In the genomic region with DNA sequence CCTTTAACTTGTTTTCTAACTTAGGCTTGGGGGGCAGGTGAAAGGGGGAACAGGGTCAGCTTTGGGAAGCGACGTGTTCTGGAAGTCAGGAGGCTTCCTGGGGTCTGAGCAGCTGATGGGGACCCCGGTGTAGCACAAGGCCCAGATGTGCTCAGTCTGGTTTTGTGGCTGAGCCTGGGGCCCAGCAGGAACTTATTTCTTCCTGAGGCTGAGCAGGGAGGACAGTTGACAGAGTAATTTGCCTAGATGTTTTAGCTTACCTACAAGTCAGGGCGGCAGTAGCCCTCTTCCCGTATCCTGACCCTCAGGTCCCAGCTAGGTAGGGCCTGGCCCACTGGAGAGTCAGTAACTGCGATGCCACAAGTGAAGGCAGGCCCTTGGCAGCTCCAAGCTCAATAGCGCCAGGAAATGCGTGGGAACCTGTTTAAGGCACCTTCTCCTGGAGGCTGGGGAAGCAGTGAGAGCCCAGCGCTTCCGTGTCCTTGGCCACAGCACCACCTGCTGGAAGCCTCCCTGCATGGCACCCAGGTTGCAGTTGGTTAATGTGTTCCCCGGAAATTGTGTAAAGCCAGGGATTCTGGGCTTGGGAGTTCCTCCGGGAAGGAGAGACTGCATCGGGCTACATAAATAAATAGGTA, we compare ENCODE assay signal across 8 cellular contexts. TPM values are rescaled to one million over a fixed set of nuclear protein-coding genes. Genes with fewer than 3 reads are reported as not detected.
DNase-seq lines count a peak whose midpoint lies in the region; ATAC-seq and TF ChIP-seq lines count a peak whose summit lies in the region.

No MANE protein-coding gene starts in this region.

- no peaks in the 10 kb centered on the region for H3K79me2 ChIP-seq in HCT116 (ENCODE audit: insufficient read depth, low read length)

- no peaks in the 10 kb centered on the region for H3K9me3 ChIP-seq in CD4-positive, CD25-positive, alpha-beta regulatory T cell (ENCODE audit: control insufficient read depth in 2 of 2, low read length in 2 of 2)
- no peaks in the 10 kb centered on the region for H3K9me3 ChIP-seq in HCT116 (ENCODE audit: control insufficient read depth in 1 of 2, insufficient read depth in 1 of 2, low read depth in 1 of 2, low read length in 2 of 2)

- H3K27me3 Mint-ChIP-seq in CD4-positive, CD25-positive, alpha-beta regulatory T cell: no peaks in the 10 kb centered on the region
- no peaks in the 10 kb centered on the region for H3K27me3 Mint-ChIP-seq in central memory CD8-positive, alpha-beta T cell

- CTCF ChIA-PET in HCT116 (lab: Charles Lee): interaction anchor here (0.6 to 3.1 kb wide), 32 partner anchors 9 to 260 kb away, joined by 3 to 34 read pairs (median 4); a partner anchor contains a TSS

- ATAC-seq in CD4-positive, CD25-positive, alpha-beta regulatory T cell (ENCODE audit: low read depth in 2 of 2): peak; percentile 33 to 35
- ATAC-seq in HCT116 (peak; percentile 96), HG03432 (IDR thresholded peaks at IDR 0.05; ENCODE audit: unreplicated experiment) (no peak)
- ATAC-seq in central memory CD8-positive, alpha-beta T cell (replicated peaks; ENCODE audit: extremely low read depth, poor library complexity, severe bottlenecking): peak; percentile 27

- TF ChIP-seq POLR2A in HCT116 (IDR thresholded peaks at IDR 0.05; ENCODE audit: borderline replicate concordance, extremely low read depth, insufficient read depth, insufficient read length): no peak

- TF ChIP-seq RAD21 in HCT116 (IDR thresholded peaks at IDR 0.05; ENCODE audit: low read depth): peak; percentile 99

- H3K9me3 Mint-ChIP-seq in CD4-positive, CD25-positive, alpha-beta regulatory T cell: no peaks in the 10 kb centered on the region
- H3K9me3 Mint-ChIP-seq in central memory CD8-positive, alpha-beta T cell: no peaks in the 10 kb centered on the region

- peak; percentile 72 to 85 (median 79) for DNase-seq in CD4-positive, CD25-positive, alpha-beta regulatory T cell
- DNase-seq in HCT116 (ENCODE audit: low read depth, low spot score) (peak; percentile 79), NCI-H226 (peak; percentile 82), kidney epithelial cell (ENCODE audit: low read depth) (peak; percentile 75)
- peak; percentile 72 for DNase-seq in activated CD4-positive, alpha-beta T cell treated with anti-CD3 and anti-CD28 coated beads for 1 hour
- peak; percentile 77 to 83 for DNase-seq in central memory CD8-positive, alpha-beta T cell (ENCODE audit: low spot score in 2 of 2)
- DNase-seq in stimulated activated CD4-positive, alpha-beta T cell treated with anti-CD3 and anti-CD28 coated beads, Interleukin-12 subunit alpha, Interleukin-12 subunit beta, amount 100 ng/mL, for 4 hours: peak; percentile 83

- BruUV-seq in HCT116 (replicated peaks; lab: Mats Ljungman, UMichigan): no TSS peak

- no peaks in the 10 kb centered on the region for H3K9me2 ChIP-seq in HCT116 (ENCODE audit: insufficient read depth)

- intact Hi-C loops in HCT116 (cut with micrococcal nuclease): loop anchor here (1.0 kb wide), 3 partner anchors 119 to 202 kb away; no protein-coding TSS in a partner anchor

- peak overlapping the region; percentile 93 to 100 (median 97) for H3K27ac Mint-ChIP-seq in CD4-positive, CD25-positive, alpha-beta regulatory T cell
- peak overlapping the region; percentile 96 for H3K27ac Mint-ChIP-seq in central memory CD8-positive, alpha-beta T cell (ENCODE audit: low read depth)

- TF ChIP-seq CTCF in HCT116 (IDR thresholded peaks at IDR 0.05 in 2 of 3, conservative IDR thresholded peaks at IDR 0.05 in 1 of 3; ENCODE audit: borderline replicate concordance in 1 of 3, insufficient read depth in 1 of 3, low read depth in 2 of 3, low read length in 2 of 3) (peak; percentile 97 to 99 (median 97)), kidney epithelial cell (IDR thresholded peaks at IDR 0.05; ENCODE audit: insufficient read depth, low read length, poor library complexity, severe bottlenecking) (peak; percentile 97)

- peak overlapping the region; percentile 95 for H3K27ac ChIP-seq in CD4-positive, CD25-positive, alpha-beta regulatory T cell (ENCODE audit: insufficient read depth, low read length, poor library complexity, severe bottlenecking)
- H3K27ac ChIP-seq in HCT116 (ENCODE audit: low read depth, low read length): peak overlapping the region; percentile 11; the same call in 1 of the 2 replicates

- peak overlapping the region; percentile 98 for H3K4me3 ChIP-seq in CD4-positive, CD25-positive, alpha-beta regulatory T cell (ENCODE audit: low read depth, low read length)
- peak overlapping the region; percentile 21; a peak in 2 of 4 replicates for H3K4me3 ChIP-seq in HCT116 (replicated peaks in 1 of 2; ENCODE audit: low read depth in 1 of 2, low read length in 2 of 2)
- H3K4me3 ChIP-seq in kidney epithelial cell (ENCODE audit: low read depth, low read length): no peak overlapping the region

- peak overlapping the region; percentile 52 for H2AFZ ChIP-seq in HCT116 (ENCODE audit: low read depth, low read length, poor library complexity, severe bottlenecking)

- H4K20me1 ChIP-seq in HCT116 (ENCODE audit: insufficient read depth): no peaks in the 10 kb centered on the region

- peak overlapping the region; percentile 21; the same call in 1 of the 2 replicates for H3K9ac ChIP-seq in HCT116 (ENCODE audit: low read length)

- no peaks in the 10 kb centered on the region for H3K27me3 ChIP-seq in CD4-positive, CD25-positive, alpha-beta regulatory T cell (ENCODE audit: control insufficient read depth, insufficient read depth, low read length)
- H3K27me3 ChIP-seq in HCT116 (ENCODE audit: insufficient read depth, low read length) (no peaks in the 10 kb centered on the region), kidney epithelial cell (ENCODE audit: control insufficient read depth, insufficient read depth, low read length) (peaks cover 3% of the 10 kb centered on the region)

- peaks cover 76% of the 10 kb centered on the region for H3K36me3 Mint-ChIP-seq in CD4-positive, CD25-positive, alpha-beta regulatory T cell
- peaks cover 76% of the 10 kb centered on the region for H3K36me3 Mint-ChIP-seq in central memory CD8-positive, alpha-beta T cell (ENCODE audit: insufficient read depth)

- peak overlapping the region; percentile 63 for H3K4me2 ChIP-seq in HCT116 (ENCODE audit: low read length)

- H3K4me3 Mint-ChIP-seq in CD4-positive, CD25-positive, alpha-beta regulatory T cell: peak overlapping the region; percentile 91 to 95 (median 94)
- H3K4me3 Mint-ChIP-seq in central memory CD8-positive, alpha-beta T cell: peak overlapping the region; percentile 82

- peaks cover 56% of the 10 kb centered on the region for H3K36me3 ChIP-seq in CD4-positive, CD25-positive, alpha-beta regulatory T cell (ENCODE audit: control insufficient read depth, insufficient read depth, low read length)
- H3K36me3 ChIP-seq in HCT116 (ENCODE audit: control insufficient read depth in 1 of 2, insufficient read depth in 2 of 2, low read length in 2 of 2) (no peaks in the 10 kb centered on the region), kidney epithelial cell (ENCODE audit: control insufficient read depth, insufficient read depth, low read length) (no peaks in the 10 kb centered on the region)

- RAD21 ChIA-PET in HCT116 (lab: Charles Lee; ENCODE audit: low non-redundant PET in 1 of 2, low total read pairs in 2 of 2, uncharacterized antibody in 2 of 2, unreplicated experiment in 2 of 2): interaction anchor here (0.6 to 2.6 kb wide), 13 partner anchors 12 to 202 kb away, joined by 3 to 14 read pairs (median 3); no protein-coding TSS in a partner anchor

- POLR2A ChIA-PET in HCT116 (lab: Charles Lee): interaction anchor here (1.3 to 1.5 kb wide), 3 partner anchors 25 to 198 kb away, joined by 3 to 6 read pairs (median 5); a partner anchor contains a TSS

- H3K4me1 Mint-ChIP-seq in CD4-positive, CD25-positive, alpha-beta regulatory T cell: peaks cover 0 to 91% (median 38%) of the 10 kb centered on the region in 4 donors
- H3K4me1 Mint-ChIP-seq in central memory CD8-positive, alpha-beta T cell: peaks cover 61% of the 10 kb centered on the region

- peaks cover 80% of the 10 kb centered on the region for H3K4me1 ChIP-seq in CD4-positive, CD25-positive, alpha-beta regulatory T cell (ENCODE audit: control insufficient read depth, insufficient read depth, low read length, poor library complexity, severe bottlenecking)
- H3K4me1 ChIP-seq in HCT116 (ENCODE audit: control insufficient read depth in 1 of 2, insufficient read depth in 2 of 2, low read length in 2 of 2): peaks cover 10 to 16% of the 10 kb centered on the region in 2 experiments

TF ChIP-seq in HCT116, 20 proteins besides CTCF, POLR2A, EP300 and RAD21:
- 0 out of 2 replicates have a peak, but pooled peaks have one; percentile 25 for TF ChIP-seq POLR2AphosphoS5 (IDR thresholded peaks at IDR 0.05; ENCODE audit: low read depth, low read length)
- TF ChIP-seq ZNF274 (IDR thresholded peaks at IDR 0.05; ENCODE audit: low read depth, low read length): no peak

RNA-seq across cellular contexts. Expression of a gene that starts 5.2 kb away (rescaled TPM):
- 192 TPM for total RNA-seq in CD4-positive, CD25-positive, alpha-beta regulatory T cell
- 100 to 1,000 TPM; 351 to 828 (median 609) TPM for polyA plus RNA-seq in CD4-positive, CD25-positive, alpha-beta regulatory T cell
- total RNA-seq in HCT116 (2021; ENCODE audit: unreplicated experiment) (0.69 TPM), kidney epithelial cell (not detected in 2 replicates)
- polyA plus RNA-seq in HCT116 (2012): 0.15 TPM in 1 of 2 replicates, not detected in the other

RNA-seq across cellular contexts. Expression of a gene that starts 58.6 kb away (rescaled TPM):
- 1.1 TPM for total RNA-seq in CD4-positive, CD25-positive, alpha-beta regulatory T cell
- under 1 TPM in 1 of 4 donors, not detected in 3; 0.16 TPM for polyA plus RNA-seq in CD4-positive, CD25-positive, alpha-beta regulatory T cell
- total RNA-seq in HCT116 (2021; ENCODE audit: unreplicated experiment) (36.6 TPM), kidney epithelial cell (0.34 TPM in 1 of 2 replicates, not detected in the other)
- 7.4 and 9.3 TPM in 2 replicates for polyA plus RNA-seq in HCT116 (2012)

Comparison
In these comparisons a context has a peak if more than half of its experiments do, and no peak if none do; other contexts are left out.
1. RNA of a gene that starts 5.2 kb away (total RNA-seq): 192 TPM in CD4-positive, CD25-positive, alpha-beta regulatory T cell (single experiment); 0.69 TPM in HCT116 (single experiment) and not detected in kidney epithelial cell; every median in the first group is over 100 times any median in the second.
2. RNA of a gene that starts 58.6 kb away (total RNA-seq): 36.6 TPM in HCT116 (single experiment); 1.1 TPM in CD4-positive, CD25-positive, alpha-beta regulatory T cell (single experiment) and 0.34 TPM in kidney epithelial cell; every median in the first group is over 10 times any median in the second.
3. Peak in every context shown above with its lines, with median percentiles within 50 percentile points of each other: DNase-seq.